Comparison of ENCODE assay signal across 25 cellular contexts in genomic region chr3:123986427-123986826, GRCh38. TPM values are rescaled to one million over a fixed set of nuclear protein-coding genes. Genes with fewer than 3 reads are reported as not detected.
DNase-seq lines count a peak whose midpoint lies in the region; ATAC-seq, FAIRE-seq and TF ChIP-seq lines count a peak whose summit lies in the region.
"Had no signal": no experiment of that assay in that cellular context is flagged by ENCODE, and none has a peak within 500 bp of the region (broad histone marks: within the 10 kb centered on the region; RNA-seq: fewer than 3 reads in every experiment).

No MANE protein-coding gene starts in this region.

- no peak for TF ChIP-seq RAD21 in A549 (conservative IDR thresholded peaks at IDR 0.05 in 1 of 2, IDR thresholded peaks at IDR 0.05 in 1 of 2)

- no peak overlapping the region for H2BK15ac ChIP-seq in H9 (ENCODE audit: low read depth, low read length)
- no peak overlapping the region for H2BK15ac ChIP-seq in neuronal stem cell (ENCODE audit: low read length)

- peaks cover 3 to 10% of the 10 kb centered on the region in 2 experiments; a peak in 3 of 4 replicates for H3K4me1 Mint-ChIP-seq in H9
- H3K4me1 Mint-ChIP-seq: CD4-positive, CD25-positive, alpha-beta regulatory T cell; CD8-positive, alpha-beta memory T cell; IgD-negative memory B cell had no signal

- H3K27me3 Mint-ChIP-seq in H9 (ENCODE audit: low read depth): peaks cover 63% of the 10 kb centered on the region

- no peak overlapping the region for H3K14ac ChIP-seq in H9 (ENCODE audit: insufficient read depth, low read length)
- no peak overlapping the region for H3K14ac ChIP-seq in neuronal stem cell (ENCODE audit: low read length)

- no peaks in the 10 kb centered on the region for H4K20me1 ChIP-seq in H9 (ENCODE audit: control insufficient read depth, insufficient read depth, insufficient read length)

- H3K4me1 ChIP-seq in A549 (no peaks in the 10 kb centered on the region), H9 (ENCODE audit: insufficient read depth, low read length) (no peaks in the 10 kb centered on the region), neuronal stem cell (ENCODE audit: control insufficient read depth in 2 of 2, insufficient read depth in 1 of 2, low read depth in 1 of 2, low read length in 2 of 2) (no peaks in the 10 kb centered on the region), tibial artery (peaks cover 0 to 35% (median 29%) of the 10 kb centered on the region in 4 donors), ascending aorta (peaks cover 8 to 12% of the 10 kb centered on the region in 2 donors)
- H3K4me1 ChIP-seq: BE2C, HAP-1 had no signal

- no peak overlapping the region for H3K4ac ChIP-seq in H9 (ENCODE audit: low read depth, low read length)
- no peak overlapping the region for H3K4ac ChIP-seq in neuronal stem cell (ENCODE audit: low read length)

- H4K91ac ChIP-seq in H9 (ENCODE audit: insufficient read length, low read depth, low read length): no peak overlapping the region
- H4K91ac ChIP-seq in neuronal stem cell (ENCODE audit: low read depth, low read length, poor library complexity): no peak overlapping the region

- no peak overlapping the region for H2AFZ ChIP-seq in H9 (ENCODE audit: low read length)
- no peak overlapping the region for H2AFZ ChIP-seq in neuronal stem cell (ENCODE audit: low read length)

- no peak overlapping the region for H3T11ph ChIP-seq in H9 (ENCODE audit: low read length)

- H2BK5ac ChIP-seq in H9 (ENCODE audit: insufficient read length, low read length) (no peak overlapping the region), neuronal stem cell (ENCODE audit: low read length) (no peak overlapping the region)

- H3K18ac ChIP-seq in H9 (ENCODE audit: insufficient read length, low read depth, low read length) (no peak overlapping the region), neuronal stem cell (ENCODE audit: low read length) (peak overlapping the region; percentile 59)

- TF ChIP-seq CTCF in A549 (IDR thresholded peaks at IDR 0.05): no peak
- no peak for TF ChIP-seq CTCF in H9 (conservative IDR thresholded peaks at IDR 0.05)
- TF ChIP-seq CTCF in tibial artery (IDR thresholded peaks at IDR 0.05): no peak
- TF ChIP-seq CTCF in ascending aorta (IDR thresholded peaks at IDR 0.05): no peak

- H3K23ac ChIP-seq in H9 (ENCODE audit: insufficient read length, low read depth, low read length): no peak overlapping the region
- peak overlapping the region; percentile 6 for H3K23ac ChIP-seq in neuronal stem cell (ENCODE audit: low read depth, low read length, poor library complexity)

- no peak overlapping the region for H2BK20ac ChIP-seq in H9 (ENCODE audit: low read depth, low read length, poor library complexity, severe bottlenecking)

- POLR2A ChIA-PET in A549 (lab: Yijun Ruan, JAX): no interaction called here

- H3K36me3 ChIP-seq in neuronal stem cell (replicated peaks in 1 of 2; ENCODE audit: control insufficient read depth in 2 of 2, insufficient read depth in 2 of 2, low read length in 2 of 2) (no peaks in the 10 kb centered on the region), tibial artery (no peaks in the 10 kb centered on the region), ascending aorta (no peaks in the 10 kb centered on the region)
- H3K36me3 ChIP-seq: BE2C, HAP-1 had no signal

- no peak overlapping the region for H3K4me3 ChIP-seq in A549
- peak overlapping the region in 1 of 2 donors; percentile 37 for H3K4me3 ChIP-seq in neuronal stem cell (ENCODE audit: low read length in 2 of 2)
- no peak overlapping the region for H3K4me3 ChIP-seq in tibial artery
- no peak overlapping the region for H3K4me3 ChIP-seq in ascending aorta
- H3K4me3 ChIP-seq: GM12878, HAP-1 had no signal

- H3K9ac ChIP-seq in H9 (ENCODE audit: extremely low read depth, insufficient read length, low read length) (no peak overlapping the region), neuronal stem cell (ENCODE audit: low read depth, low read length, poor library complexity) (no peak overlapping the region)

- peak; percentile 12 to 39; a peak in 4 of 6 replicates for ATAC-seq in A549
- no peak for ATAC-seq in GM21786 (IDR thresholded peaks at IDR 0.05; ENCODE audit: unreplicated experiment)
- no peak for ATAC-seq in HG03442 (IDR thresholded peaks at IDR 0.05; ENCODE audit: unreplicated experiment)
- ATAC-seq: GM12878, HepG2 had no signal

- no peaks in the 10 kb centered on the region for H3K23me2 ChIP-seq in H9 (ENCODE audit: insufficient read length, low read depth, low read length, poor library complexity, severe bottlenecking)

- no peaks in the 10 kb centered on the region for H3K36me3 Mint-ChIP-seq in H9 (ENCODE audit: insufficient read depth in 1 of 3, low read depth in 3 of 3)
- H3K36me3 Mint-ChIP-seq: CD4-positive, CD25-positive, alpha-beta regulatory T cell; CD8-positive, alpha-beta memory T cell had no signal

- H2BK12ac ChIP-seq in H9 (ENCODE audit: insufficient read length, low read depth, low read length) (no peak overlapping the region), neuronal stem cell (ENCODE audit: low read length) (no peak overlapping the region)

- peaks cover 21% of the 10 kb centered on the region for H3K9me3 ChIP-seq in A549
- no peaks in the 10 kb centered on the region for H3K9me3 ChIP-seq in H9 (ENCODE audit: control insufficient read depth, low read depth, low read length)
- no peaks in the 10 kb centered on the region for H3K9me3 ChIP-seq in neuronal stem cell (replicated peaks in 1 of 2; ENCODE audit: control insufficient read depth in 2 of 2, insufficient read depth in 1 of 2, low read depth in 1 of 2, low read length in 2 of 2)
- no peaks in the 10 kb centered on the region for H3K9me3 ChIP-seq in tibial artery
- no peaks in the 10 kb centered on the region for H3K9me3 ChIP-seq in ascending aorta
- H3K9me3 ChIP-seq: BE2C, HAP-1 had no signal

- no peak overlapping the region for H3K4me3 Mint-ChIP-seq in H9
- H3K4me3 Mint-ChIP-seq: CD4-positive, CD25-positive, alpha-beta regulatory T cell; CD8-positive, alpha-beta memory T cell; IgD-negative memory B cell had no signal

- no peak overlapping the region for H2AK5ac ChIP-seq in H9 (ENCODE audit: insufficient read length, low read length)
- no peak overlapping the region for H2AK5ac ChIP-seq in neuronal stem cell (ENCODE audit: low read depth, low read length)

- H3K79me2 ChIP-seq in H9 (ENCODE audit: insufficient read depth, low read length): no peaks in the 10 kb centered on the region

- no peak for FAIRE-seq in A549 (lab: Jason Lieb, UNC)
- FAIRE-seq: GM12878, GM19239, HepG2 had no signal

- CTCF ChIA-PET in A549 (lab: Yijun Ruan, JAX): interaction anchor here (1.0 to 1.2 kb wide), 2 partner anchors 28 to 90 kb away, joined by 3 read pairs; no protein-coding TSS in a partner anchor

- TF ChIP-seq POLR2A in A549 (IDR thresholded peaks at IDR 0.05; ENCODE audit: low read length): no peak

- H3K79me1 ChIP-seq in H9 (ENCODE audit: insufficient read depth, low read depth, low read length, poor library complexity, severe bottlenecking): no peaks in the 10 kb centered on the region
- no peaks in the 10 kb centered on the region for H3K79me1 ChIP-seq in neuronal stem cell (ENCODE audit: low read depth, low read length)

- 11% methylated on average over 3 of the region's 3 CpGs for WGBS in A549 (ENCODE audit: missing lambda C conversion rate)
- WGBS in H9 (ENCODE audit: extremely low coverage, insufficient read length, low lambda C conversion rate): no CpG with 5 or more reads among the region's 3 CpGs
- no CpG with 5 or more reads among the region's 3 CpGs for WGBS in neuronal stem cell (ENCODE audit: extremely low coverage in 2 of 2, insufficient read length in 2 of 2, insufficient replicate concordance in 1 of 2), 2 donors

- H3K56ac ChIP-seq in H9 (ENCODE audit: insufficient read length, low read depth, low read length): no peak overlapping the region

- H3K4me2 ChIP-seq in A549 (no peak overlapping the region), H9 (ENCODE audit: insufficient read depth, insufficient read length, low read length) (no peak overlapping the region), neuronal stem cell (ENCODE audit: insufficient read depth, low read length, poor library complexity, severe bottlenecking) (no peak overlapping the region)

- H3K27ac ChIP-seq in A549 (no peak overlapping the region), H9 (ENCODE audit: insufficient read length, low read depth, low read length) (no peak overlapping the region), neuronal stem cell (replicated peaks; ENCODE audit: low read length) (no peak overlapping the region), tibial artery (peak overlapping the region; percentile 72 to 80), ascending aorta (no peak overlapping the region)

- no peak for TF ChIP-seq EP300 in A549 (IDR thresholded peaks at IDR 0.05)

- DNase-seq in A549 (ENCODE audit: low read depth in 1 of 2, low spot score in 1 of 2) (no peak), H9 (peak; percentile 27), neuronal stem cell (ENCODE audit: low spot score) (no peak), tibial artery (no peak), ascending aorta (ENCODE audit: low spot score in 2 of 2) (no peak)
- DNase-seq: ACHN; BE2C; C1 segment of cervical spinal cord; CD4-positive, CD25-positive, alpha-beta regulatory T cell; CD8-positive, alpha-beta memory T cell; COR-L47; DMS 273 treated with DMSO at 0.1 percent for 48 hours; DMS53; DND-41; EL; GOT3; KBM-7 had no signal

- H3K27me3 ChIP-seq in H9 (ENCODE audit: insufficient read depth, low read length): peaks cover 14% of the 10 kb centered on the region; the same call in 1 of the 2 replicates
- peaks cover 0 to 53% (median 14%) of the 10 kb centered on the region in 3 experiments for H3K27me3 ChIP-seq in neuronal stem cell (ENCODE audit: control insufficient read depth in 3 of 3, insufficient read depth in 3 of 3, low read depth in 1 of 3, low read length in 3 of 3)
- H3K27me3 ChIP-seq in tibial artery: no peaks in the 10 kb centered on the region
- H3K27me3 ChIP-seq in ascending aorta: no peaks in the 10 kb centered on the region
- H3K27me3 ChIP-seq: BE2C had no signal

- H4K8ac ChIP-seq in H9 (replicated peaks; ENCODE audit: insufficient read length, low read depth, low read length) (no peak overlapping the region), neuronal stem cell (ENCODE audit: low read depth, low read length) (no peak overlapping the region)

- intact Hi-C loops in tibial artery (cut with DNase I; ENCODE audit: low total_unique reads): loop anchor here (10.0 kb wide), 1 partner anchor 332 kb away; no protein-coding TSS in a partner anchor
- intact Hi-C loops in ascending aorta (cut with DNase I): loop anchor here (10.0 kb wide), 1 partner anchor 342 kb away; no protein-coding TSS in a partner anchor

- peak overlapping the region in 1 of 3 experiments; percentile 48; a peak in 1 of 7 replicates for H3K27ac Mint-ChIP-seq in H9
- H3K27ac Mint-ChIP-seq: CD4-positive, CD25-positive, alpha-beta regulatory T cell; CD8-positive, alpha-beta memory T cell; IgD-negative memory B cell had no signal

- no peak overlapping the region for H4K5ac ChIP-seq in H9 (ENCODE audit: insufficient read length, low read depth, low read length)

- no peaks in the 10 kb centered on the region for H3K9me3 Mint-ChIP-seq in H9
- H3K9me3 Mint-ChIP-seq: CD8-positive, alpha-beta memory T cell; IgD-negative memory B cell had no signal

- H2BK120ac ChIP-seq in H9 (ENCODE audit: low read depth, low read length, poor library complexity, severe bottlenecking): no peak overlapping the region
- no peak overlapping the region for H2BK120ac ChIP-seq in neuronal stem cell (ENCODE audit: low read depth, low read length)

RNA-seq across cellular contexts. Expression of gene ROPN1, which starts 5.5 kb away (rescaled TPM):
- not detected in 2 replicates for polyA plus RNA-seq in A549 (2011; rRNA removed)
- polyA plus RNA-seq in A549 (2012; cell fraction: cytosol; rRNA removed): not detected in 2 replicates
- polyA plus RNA-seq in A549 (2012; cell fraction: nucleus; rRNA removed): not detected in 2 replicates
- not detected in 3 replicates for polyA plus RNA-seq in A549 (2017; fragmentation: RNase III; extraction: RNeasy Plus Mini Kit Qiagen cat#74134 plus additional on column Dnase treatment)
- not detected in 2 replicates for polyA minus RNA-seq in A549 (2011; rRNA and poly(A)+ RNA removed)
- total RNA-seq in H9 (2021): not detected in 2 replicates
- not detected for polyA plus RNA-seq in neuronal stem cell (2013, experiment 1 of 2)
- polyA plus RNA-seq in neuronal stem cell (2013, experiment 2 of 2): not detected
- not detected for total RNA-seq in ascending aorta
- total RNA-seq: CD4-positive, CD25-positive, alpha-beta regulatory T cell; CD8-positive, alpha-beta memory T cell; G401; GM12878; HepG2 had no signal
- polyA plus RNA-seq: CD4-positive, CD25-positive, alpha-beta regulatory T cell; CD8-positive, alpha-beta memory T cell; GM12878; HepG2; IgD-negative memory B cell had no signal

RNA-seq across cellular contexts. Expression of gene CCDC14, which starts 25.4 kb away (rescaled TPM):
- polyA plus RNA-seq in A549 (2011; rRNA removed): 71.4 and 111 TPM in 2 replicates
- 28.8 and 32.7 TPM in 2 replicates for polyA plus RNA-seq in A549 (2012; cell fraction: cytosol; rRNA removed)
- 101 and 102 TPM in 2 replicates for polyA plus RNA-seq in A549 (2012; cell fraction: nucleus; rRNA removed)
- 28.8 to 31.7 TPM (median 29.3 TPM) in 3 replicates for polyA plus RNA-seq in A549 (2017; fragmentation: RNase III; extraction: RNeasy Plus Mini Kit Qiagen cat#74134 plus additional on column Dnase treatment)
- 56.4 and 65.7 TPM in 2 replicates for polyA minus RNA-seq in A549 (2011; rRNA and poly(A)+ RNA removed)
- total RNA-seq in H9 (2021): 58.1 and 62.5 TPM in 2 replicates
- polyA plus RNA-seq in neuronal stem cell (2013, experiment 1 of 2): 88.7 TPM
- polyA plus RNA-seq in neuronal stem cell (2013, experiment 2 of 2): 96.3 TPM
- 6.5 TPM for total RNA-seq in ascending aorta

RNA-seq across cellular contexts. Expression of gene KALRN, which starts 46.7 kb away (rescaled TPM):
- polyA plus RNA-seq in A549 (2011; rRNA removed) (2.2 and 2.9 TPM in 2 replicates), A549 (2017; fragmentation: RNase III; extraction: RNeasy Plus Mini Kit Qiagen cat#74134 plus additional on column Dnase treatment) (1.0 to 1.5 TPM (median 1.1 TPM) in 3 replicates)
- 1.2 and 1.5 TPM in 2 replicates for polyA plus RNA-seq in A549 (2012; cell fraction: cytosol; rRNA removed)
- 1.3 and 2.2 TPM in 2 replicates for polyA plus RNA-seq in A549 (2012; cell fraction: nucleus; rRNA removed)
- polyA minus RNA-seq in A549 (2011; rRNA and poly(A)+ RNA removed): 6.4 and 7.5 TPM in 2 replicates
- total RNA-seq in H9 (2021) (11.3 and 11.9 TPM in 2 replicates), ascending aorta (292 TPM)
- 6.6 TPM for polyA plus RNA-seq in neuronal stem cell (2013, experiment 1 of 2)
- polyA plus RNA-seq in neuronal stem cell (2013, experiment 2 of 2): 7.4 TPM

Comparison
In these comparisons a context has a peak if more than half of its experiments do, and no peak if none do; other contexts are left out.
1. ATAC-seq: peak in A549 (2 of 2); none in GM21786 (single experiment) and HG03442 (single experiment).
2. H3K27ac ChIP-seq: peak in tibial artery (2 of 2); none in A549 (0 of 2), H9 (single experiment), neuronal stem cell (single experiment) and ascending aorta (0 of 2).
3. RNA of gene KALRN, which starts 46.7 kb away (total RNA-seq): 292 TPM in ascending aorta (single experiment); 11.3 to 11.9 TPM in H9; every median in the first group is over 10 times any median in the second.